In genomic region chr4:148015058-148015457, GRCh38 we compare ENCODE assay signal across 15 cellular contexts.
A peak's percentile ranks its signal among the peaks of the same experiment; 100 is the strongest.
DNase-seq lines count a peak whose midpoint lies in the region; ATAC-seq lines count a peak whose summit lies in the region.
"Had no signal": no experiment of that assay in that cellular context is flagged by ENCODE, and none has a peak within 500 bp of the region (broad histone marks: within the 10 kb centered on the region; RNA-seq: fewer than 3 reads in every experiment).

No MANE protein-coding gene starts in this region.

- H2BK5ac ChIP-seq in trophoblast cell (ENCODE audit: low read depth, low read length, poor library complexity): no peak overlapping the region

- WGBS in trophoblast cell (ENCODE audit: extremely low coverage, insufficient coverage, insufficient read length): no CpG with 5 or more reads among the region's 2 CpGs

- peak overlapping the region; percentile 53 for H2BK12ac ChIP-seq in trophoblast cell (ENCODE audit: low read length)

- H3K79me2 ChIP-seq in trophoblast cell (ENCODE audit: control insufficient read depth, insufficient read depth, low read length, poor library complexity): peaks cover 3% of the 10 kb centered on the region

- no peak overlapping the region for H3K4me3 ChIP-seq in H7 (ENCODE audit: insufficient read depth, low read depth, low read length)
- no peak overlapping the region for H3K4me3 ChIP-seq in trophoblast cell (ENCODE audit: low read depth, low read length)
- H3K4me3 ChIP-seq: tibial nerve had no signal

- H3K4me1 ChIP-seq in trophoblast cell (ENCODE audit: control insufficient read depth in 1 of 2, insufficient read depth in 2 of 2, low read length in 2 of 2): peaks cover 0 to 4% of the 10 kb centered on the region in 2 experiments

- H3K14ac ChIP-seq in trophoblast cell (ENCODE audit: low read length): no peak overlapping the region

- H4K12ac ChIP-seq in trophoblast cell (ENCODE audit: low read depth, low read length): peak overlapping the region; percentile 14

- H3K23ac ChIP-seq in trophoblast cell (ENCODE audit: low read length): no peak overlapping the region

- H3K36me3 ChIP-seq in H7 (replicated peaks; ENCODE audit: control insufficient read depth, insufficient read depth, low read length): no peaks in the 10 kb centered on the region
- H3K36me3 ChIP-seq in trophoblast cell (ENCODE audit: control insufficient read depth in 1 of 2, insufficient read depth in 2 of 2, low read length in 2 of 2): no peaks in the 10 kb centered on the region

- no peak overlapping the region for H2BK120ac ChIP-seq in trophoblast cell (ENCODE audit: insufficient read depth, low read length, poor library complexity)

- no peak for ATAC-seq in esophagus mucosa
- ATAC-seq: activated CD4-positive, alpha-beta T cell treated with anti-CD3 and anti-CD28 coated beads for 36 hours; activated T-cell treated with anti-CD3 and anti-CD28 coated beads, Interleukin-2, amount 50 U/mL, for 72 hours; CD8-positive, alpha-beta T cell; T-cell had no signal

- no peak overlapping the region for H3K4me2 ChIP-seq in trophoblast cell (ENCODE audit: low read length)

- no peaks in the 10 kb centered on the region for H3K79me1 ChIP-seq in trophoblast cell (ENCODE audit: low read length)

- no peak overlapping the region for H2AFZ ChIP-seq in trophoblast cell (ENCODE audit: insufficient read depth, low read length, poor library complexity)

- H3K9ac ChIP-seq in trophoblast cell (ENCODE audit: low read length): no peak overlapping the region

- H2AK5ac ChIP-seq in trophoblast cell (ENCODE audit: low read length): no peak overlapping the region

- H4K8ac ChIP-seq in trophoblast cell (ENCODE audit: low read depth, low read length): no peak overlapping the region

- DNase-seq in H7: peak; percentile 16
- DNase-seq in Kasumi-1 (lab: John Stamatoyannopoulos, UW): peak; percentile 96 to 97
- peak; percentile 11 for DNase-seq in dermis blood vessel endothelial cell
- DNase-seq in trophoblast cell: no peak
- no peak for DNase-seq in NCI-H748 treated with DMSO at 0.1 percent for 48 hours (lab: John Stamatoyannopoulos, UW)
- DNase-seq in stimulated activated CD4-positive, alpha-beta T cell treated with anti-CD3 and anti-CD28 coated beads, Interleukin-2, amount 100 ng/mL, for 48 hours: no peak
- DNase-seq: activated CD4-positive, alpha-beta T cell treated with anti-CD3 and anti-CD28 coated beads for 36 hours; activated T-cell treated with anti-CD3 and anti-CD28 coated beads, Interleukin-2, amount 50 U/mL, for 72 hours; amniotic stem cell; CD8-positive, alpha-beta T cell; kidney glomerular epithelial cell; NCI-H2081; T-cell had no signal

- no peaks in the 10 kb centered on the region for H3K27me3 ChIP-seq in H7 (ENCODE audit: control insufficient read depth, insufficient read depth, low read length)
- no peaks in the 10 kb centered on the region for H3K27me3 ChIP-seq in trophoblast cell (ENCODE audit: insufficient read depth, low read length)
- H3K27me3 ChIP-seq: tibial nerve had no signal

- H3K4ac ChIP-seq in trophoblast cell (ENCODE audit: low read depth, low read length): no peak overlapping the region

- H3K27ac ChIP-seq in trophoblast cell (ENCODE audit: low read depth, low read length): no peak overlapping the region
- H3K27ac ChIP-seq: tibial nerve had no signal

- H3K18ac ChIP-seq in trophoblast cell (ENCODE audit: low read length): no peak overlapping the region

- H4K91ac ChIP-seq in trophoblast cell (ENCODE audit: low read depth, low read length): no peak overlapping the region

- H3K9me3 ChIP-seq in trophoblast cell (ENCODE audit: insufficient read depth, low read depth, low read length): peaks cover 1% of the 10 kb centered on the region

Comparison
In these comparisons a context has a peak if more than half of its experiments do, and no peak if none do; other contexts are left out.
1. DNase-seq: peak in H7 (single experiment), Kasumi-1 (2 of 2) and dermis blood vessel endothelial cell (single experiment); none in trophoblast cell (0 of 2), NCI-H748 treated with DMSO at 0.1 percent for 48 hours (single experiment) and stimulated activated CD4-positive, alpha-beta T cell treated with anti-CD3 and anti-CD28 coated beads, Interleukin-2, amount 100 ng/mL, for 48 hours (0 of 2).